In the genomic region with DNA sequence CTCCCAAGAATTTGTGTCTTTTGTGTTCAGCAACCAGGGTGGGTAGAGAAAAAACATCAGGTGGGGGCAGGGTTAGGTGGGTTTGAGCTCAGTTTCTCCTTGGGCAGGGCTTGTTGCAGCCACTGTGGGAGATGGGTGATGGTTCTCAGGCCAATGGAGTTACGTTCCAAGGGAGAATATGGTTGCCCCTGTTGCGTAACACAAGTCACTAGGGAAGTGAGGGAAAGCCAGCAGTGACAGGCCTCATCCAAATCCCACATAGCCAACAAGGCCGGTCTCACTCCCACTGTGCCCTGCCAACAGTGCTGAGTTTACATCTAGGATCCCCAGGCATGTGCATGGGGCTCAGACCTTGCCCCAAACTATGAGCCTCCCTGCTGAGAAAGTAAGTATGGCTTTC, we compare ENCODE assay signal across 26 cellular contexts. TPM values are rescaled to one million over a fixed set of nuclear protein-coding genes. Genes with fewer than 3 reads are reported as not detected.
A peak's percentile ranks its signal among the peaks of the same experiment; 100 is the strongest.
DNase-seq lines count a peak whose midpoint lies in the region; FAIRE-seq and TF ChIP-seq lines count a peak whose summit lies in the region.
"Had no signal": no experiment of that assay in that cellular context is flagged by ENCODE, and none has a peak within 500 bp of the region (broad histone marks: within the 10 kb centered on the region; RNA-seq: fewer than 3 reads in every experiment).

No MANE protein-coding gene starts in this region.

- H3K9me3 Mint-ChIP-seq in H9 = peaks cover 35 to 43% of the 10 kb centered on the region in 2 experiments

- H2BK120ac ChIP-seq in H9 (ENCODE audit: low read depth, low read length, poor library complexity, severe bottlenecking) (no peak overlapping the region), H1 (replicated peaks; ENCODE audit: low read depth, low read length) (no peak overlapping the region), mesendoderm (ENCODE audit: low read depth, low read length) (no peak overlapping the region)

- H3K9me3 ChIP-seq in H9 (ENCODE audit: control insufficient read depth, low read depth, low read length) (no peaks in the 10 kb centered on the region), H1 (ENCODE audit: insufficient read depth in 2 of 2, low read depth in 1 of 2, low read length in 1 of 2) (peaks cover 16 to 21% of the 10 kb centered on the region in 2 experiments)
- H3K9me3 ChIP-seq: BE2C had no signal

- H3K9ac ChIP-seq in H9 (ENCODE audit: extremely low read depth, insufficient read length, low read length) (no peak overlapping the region), H1 (replicated peaks in 1 of 4; ENCODE audit: extremely low read depth in 1 of 4, low read depth in 3 of 4, low read length in 3 of 4) (no peak overlapping the region), mesendoderm (ENCODE audit: low read length) (no peak overlapping the region)
- H3K9ac ChIP-seq: BLaER1 treated with 17β-estradiol and CSF1 and Interleukin-3, amounts not matched to agents 10 nM and 100 nM; GM23248 had no signal

- no peak for TF ChIP-seq EP300 in Ishikawa (IDR thresholded peaks at IDR 0.05; ENCODE audit: borderline replicate concordance)
- no peak for TF ChIP-seq EP300 in H1 (IDR thresholded peaks at IDR 0.05; ENCODE audit: borderline replicate concordance in 1 of 2, low read depth in 2 of 2, low read length in 2 of 2)

- no CpG with 5 or more reads among the region's 3 CpGs for WGBS in H9 (ENCODE audit: extremely low coverage, insufficient read length, low lambda C conversion rate)
- WGBS in H1 (ENCODE audit: extremely low coverage in 1 of 2, insufficient coverage in 1 of 2, insufficient read length in 1 of 2, insufficient replicate concordance in 2 of 2, low coverage in 1 of 2, low lambda C conversion rate in 2 of 2, missing lambda C conversion rate in 1 of 2), 2 experiments = 69% methylated on average over 3 of the region's 3 CpGs; no CpG with 5 or more reads in 1 of the 2 experiments
- no CpG with 5 or more reads among the region's 3 CpGs for WGBS in mesendoderm (ENCODE audit: extremely low coverage, insufficient coverage, low lambda C conversion rate)

- no peaks in the 10 kb centered on the region for H3K36me3 ChIP-seq in H1 (ENCODE audit: control insufficient read depth in 2 of 4, insufficient read depth in 4 of 4, low read length in 3 of 4)
- no peaks in the 10 kb centered on the region for H3K36me3 ChIP-seq in mesendoderm (ENCODE audit: control insufficient read depth, insufficient read depth, low read length)
- H3K36me3 ChIP-seq: BE2C; BLaER1 treated with 17β-estradiol and CSF1 and Interleukin-3, amounts not matched to agents 10 nM and 100 nM; HAP-1 had no signal

- no peak overlapping the region for H3K18ac ChIP-seq in H9 (ENCODE audit: insufficient read length, low read depth, low read length)
- no peak overlapping the region for H3K18ac ChIP-seq in H1 (ENCODE audit: extremely low read depth, low read length)
- no peak overlapping the region for H3K18ac ChIP-seq in mesendoderm (ENCODE audit: low read length)

- no peak overlapping the region for H4K91ac ChIP-seq in H9 (ENCODE audit: insufficient read length, low read depth, low read length)
- no peak overlapping the region for H4K91ac ChIP-seq in H1 (replicated peaks; ENCODE audit: insufficient read length, low read length)

- H2AK5ac ChIP-seq in H9 (ENCODE audit: insufficient read length, low read length) = no peak overlapping the region
- H2AK5ac ChIP-seq in H1 (ENCODE audit: low read depth, low read length) = no peak overlapping the region
- no peak overlapping the region for H2AK5ac ChIP-seq in mesendoderm (ENCODE audit: low read length)

- H2BK12ac ChIP-seq in H9 (ENCODE audit: insufficient read length, low read depth, low read length) (no peak overlapping the region), H1 (ENCODE audit: low read depth, low read length) (no peak overlapping the region)

- H3K27me3 Mint-ChIP-seq in H9 (ENCODE audit: low read depth) = no peaks in the 10 kb centered on the region; the same call in 1 of the 2 replicates

- no peak for FAIRE-seq in H1 (lab: Jason Lieb, UNC)
- FAIRE-seq: A549, D721Med, GM12878, GM19239 had no signal

- H4K20me1 ChIP-seq in H9 (ENCODE audit: control insufficient read depth, insufficient read depth, insufficient read length) (no peaks in the 10 kb centered on the region), H1 (replicated peaks in 1 of 2; ENCODE audit: control insufficient read depth in 1 of 2, insufficient read depth in 2 of 2, low read length in 2 of 2) (no peaks in the 10 kb centered on the region)
- H4K20me1 ChIP-seq: BLaER1 treated with 17β-estradiol and CSF1 and Interleukin-3, amounts not matched to agents 10 nM and 100 nM had no signal

- H3K27me3 ChIP-seq in H9 (ENCODE audit: insufficient read depth, low read length) (no peaks in the 10 kb centered on the region), H1 (replicated peaks in 1 of 4; ENCODE audit: control insufficient read depth in 3 of 4, extremely low read depth in 1 of 4, insufficient read depth in 3 of 4, low read length in 3 of 4) (no peaks in the 10 kb centered on the region), mesendoderm (ENCODE audit: insufficient read depth, low read length, poor library complexity) (no peaks in the 10 kb centered on the region)
- H3K27me3 ChIP-seq: BE2C; BLaER1 treated with 17β-estradiol and CSF1 and Interleukin-3, amounts not matched to agents 10 nM and 100 nM had no signal

- no peaks in the 10 kb centered on the region for H3K4me1 ChIP-seq in H9 (ENCODE audit: insufficient read depth, low read length)
- H3K4me1 ChIP-seq in H1 (replicated peaks in 1 of 4; ENCODE audit: control insufficient read depth in 3 of 4, insufficient read depth in 4 of 4, low read length in 3 of 4) = no peaks in the 10 kb centered on the region
- no peaks in the 10 kb centered on the region for H3K4me1 ChIP-seq in mesendoderm (ENCODE audit: control insufficient read depth, low read depth, low read length)
- H3K4me1 ChIP-seq: A549; BE2C; BLaER1 treated with 17β-estradiol and CSF1 and Interleukin-3, amounts not matched to agents 10 nM and 100 nM; HAP-1 had no signal

- no peak overlapping the region for H2AFZ ChIP-seq in H9 (ENCODE audit: low read length)
- H2AFZ ChIP-seq in H1 (ENCODE audit: low read length) = no peak overlapping the region
- H2AFZ ChIP-seq: GM23248 had no signal

- H2BK20ac ChIP-seq in H9 (ENCODE audit: low read depth, low read length, poor library complexity, severe bottlenecking) (no peak overlapping the region), H1 (ENCODE audit: low read length) (no peak overlapping the region)

- H3K27ac ChIP-seq in H9 (ENCODE audit: insufficient read length, low read depth, low read length) = no peak overlapping the region
- no peak overlapping the region for H3K27ac ChIP-seq in H1 (ENCODE audit: low read depth, low read length)
- no peak overlapping the region for H3K27ac ChIP-seq in mesendoderm (ENCODE audit: low read depth, low read length)
- H3K27ac ChIP-seq: A549; BLaER1 treated with 17β-estradiol and CSF1 and Interleukin-3, amounts not matched to agents 10 nM and 100 nM; GM23248 had no signal

- no peak for TF ChIP-seq RAD21 in Ishikawa (IDR thresholded peaks at IDR 0.05; ENCODE audit: low read depth)
- no peak for TF ChIP-seq RAD21 in H1 (IDR thresholded peaks at IDR 0.05 in 1 of 2, conservative IDR thresholded peaks at IDR 0.05 in 1 of 2; ENCODE audit: low read depth in 2 of 2, low read length in 2 of 2)

- H3K23me2 ChIP-seq in H9 (ENCODE audit: insufficient read length, low read depth, low read length, poor library complexity, severe bottlenecking) (no peaks in the 10 kb centered on the region), H1 (ENCODE audit: low read depth, low read length) (no peaks in the 10 kb centered on the region)

- no peak overlapping the region; a peak in 1 of 7 replicates for H3K27ac Mint-ChIP-seq in H9
- H3K27ac Mint-ChIP-seq: CD4-positive, alpha-beta T cell; HFFc6 had no signal

- H3K14ac ChIP-seq in H9 (ENCODE audit: insufficient read depth, low read length) (no peak overlapping the region), H1 (ENCODE audit: insufficient read length) (no peak overlapping the region)

- no peak overlapping the region for H3K4ac ChIP-seq in H9 (ENCODE audit: low read depth, low read length)
- no peak overlapping the region for H3K4ac ChIP-seq in H1 (replicated peaks; ENCODE audit: insufficient read length, low read depth, low read length)
- H3K4ac ChIP-seq in mesendoderm (ENCODE audit: low read depth, low read length) = no peak overlapping the region

- TF ChIP-seq CTCF in H9 (conservative IDR thresholded peaks at IDR 0.05) (no peak), H1 (IDR thresholded peaks at IDR 0.05; ENCODE audit: control extremely low read depth in 1 of 3, insufficient read depth in 1 of 3, low read depth in 1 of 3, low read length in 3 of 3) (no peak)

- H3K79me1 ChIP-seq in H9 (ENCODE audit: insufficient read depth, low read depth, low read length, poor library complexity, severe bottlenecking) = no peaks in the 10 kb centered on the region
- H3K79me1 ChIP-seq in H1 (ENCODE audit: low read depth, low read length) = no peaks in the 10 kb centered on the region
- H3K79me1 ChIP-seq in mesendoderm (ENCODE audit: low read length) = no peaks in the 10 kb centered on the region

- H3K4me2 ChIP-seq in H9 (ENCODE audit: insufficient read depth, insufficient read length, low read length) = no peak overlapping the region
- no peak overlapping the region for H3K4me2 ChIP-seq in H1 (ENCODE audit: insufficient read depth in 1 of 2, low read depth in 2 of 2, low read length in 2 of 2)
- H3K4me2 ChIP-seq in mesendoderm (ENCODE audit: low read length) = no peak overlapping the region
- H3K4me2 ChIP-seq: A549; BLaER1 treated with 17β-estradiol and CSF1 and Interleukin-3, amounts not matched to agents 10 nM and 100 nM had no signal

- POLR2A ChIA-PET in H1 (lab: Charles Lee; ENCODE audit: partially characterized antibody) = no interaction called here

- H3K56ac ChIP-seq in H9 (ENCODE audit: insufficient read length, low read depth, low read length) (no peak overlapping the region), H1 (replicated peaks; ENCODE audit: insufficient read length, low read depth, low read length) (no peak overlapping the region), mesendoderm (ENCODE audit: low read length) (no peak overlapping the region)

- no peak for TF ChIP-seq POLR2A in H1 (IDR thresholded peaks at IDR 0.05; ENCODE audit: control extremely low read depth in 1 of 2, low read depth in 2 of 2, low read length in 2 of 2)

- H3K23ac ChIP-seq in H9 (ENCODE audit: insufficient read length, low read depth, low read length) = no peak overlapping the region
- H3K23ac ChIP-seq in H1 (ENCODE audit: insufficient read length) = no peak overlapping the region
- H3K23ac ChIP-seq in mesendoderm (ENCODE audit: low read length) = no peak overlapping the region

- H3K79me2 ChIP-seq in H9 (ENCODE audit: insufficient read depth, low read length) (no peaks in the 10 kb centered on the region), H1 (ENCODE audit: control insufficient read depth in 1 of 2, insufficient read depth in 2 of 2, low read length in 2 of 2) (no peaks in the 10 kb centered on the region), mesendoderm (ENCODE audit: control insufficient read depth, insufficient read depth, low read length) (no peaks in the 10 kb centered on the region)

- peaks cover 1 to 28% (median 19%) of the 10 kb centered on the region in 3 experiments for H3K36me3 Mint-ChIP-seq in H9 (ENCODE audit: insufficient read depth in 1 of 3, low read depth in 3 of 3)
- H3K36me3 Mint-ChIP-seq: CD14-positive monocyte had no signal

- H2BK5ac ChIP-seq in H9 (ENCODE audit: insufficient read length, low read length) = no peak overlapping the region
- no peak overlapping the region for H2BK5ac ChIP-seq in H1 (ENCODE audit: low read depth, low read length)
- H2BK5ac ChIP-seq in mesendoderm (ENCODE audit: low read length) = no peak overlapping the region

- H4K5ac ChIP-seq in H9 (ENCODE audit: insufficient read length, low read depth, low read length) (no peak overlapping the region), H1 (ENCODE audit: insufficient read length, low read depth, low read length) (no peak overlapping the region), mesendoderm (ENCODE audit: low read length) (no peak overlapping the region)

- no peak overlapping the region for H3K4me3 ChIP-seq in H1 (ENCODE audit: extremely low read depth in 1 of 4, insufficient read depth in 2 of 4, low read depth in 3 of 4, low read length in 4 of 4)
- no peak overlapping the region for H3K4me3 ChIP-seq in mesendoderm (ENCODE audit: low read length)
- H3K4me3 ChIP-seq: A549; BLaER1 treated with 17β-estradiol and CSF1 and Interleukin-3, amounts not matched to agents 10 nM and 100 nM; GM12878; GM23248; HAP-1 had no signal

- no peak for DNase-seq in H9
- DNase-seq in H1 (ENCODE audit: low read depth in 1 of 2, low spot score in 2 of 2) = no peak
- DNase-seq in OCI-M2 (lab: John Stamatoyannopoulos, UW; ENCODE audit: unreplicated experiment) = no peak
- no peak for DNase-seq in activated CD4-positive, alpha-beta T cell treated with anti-CD3 and anti-CD28 coated beads, Interleukin-2, amount 50 U/mL, for 4 hours
- DNase-seq in mesendoderm = no peak
- DNase-seq: 8988T; ACHN; AML-193; BE2C; CD4-positive, alpha-beta T cell; CD8-positive, alpha-beta memory T cell; DMS 273 treated with DMSO at 0.1 percent for 48 hours; DMS79; EL; GDM1; GM23248; HFFc6 had no signal

- H3T11ph ChIP-seq in H9 (ENCODE audit: low read length) = no peak overlapping the region

- CTCF ChIA-PET in H1 (lab: Charles Lee; ENCODE audit: partially characterized antibody) = interaction anchor here (1.2 to 3.0 kb wide), 2 partner anchors 41 to 104 kb away, joined by 4 to 9 read pairs; no protein-coding TSS in a partner anchor

- no peak overlapping the region for H3K4me3 Mint-ChIP-seq in H9
- H3K4me3 Mint-ChIP-seq: CD14-positive monocyte; CD4-positive, alpha-beta T cell; CD8-positive, alpha-beta memory T cell; HFFc6 had no signal

- peak overlapping the region; percentile 28 for H4K8ac ChIP-seq in H9 (replicated peaks; ENCODE audit: insufficient read length, low read depth, low read length)
- no peak overlapping the region for H4K8ac ChIP-seq in H1 (ENCODE audit: extremely low read depth, insufficient read depth, low read length)
- no peak overlapping the region for H4K8ac ChIP-seq in mesendoderm (ENCODE audit: low read depth, low read length)

- no peaks in the 10 kb centered on the region for H3K4me1 Mint-ChIP-seq in H9
- H3K4me1 Mint-ChIP-seq: CD14-positive monocyte; CD8-positive, alpha-beta memory T cell had no signal

- no peak overlapping the region for H2BK15ac ChIP-seq in H9 (ENCODE audit: low read depth, low read length)
- H2BK15ac ChIP-seq in H1 (ENCODE audit: low read length) = no peak overlapping the region
- H2BK15ac ChIP-seq in mesendoderm (replicated peaks; ENCODE audit: low read depth) = no peak overlapping the region

RNA-seq across cellular contexts. Expression of a gene that starts 7.9 kb away (rescaled TPM):
- 2.7 and 3.0 TPM in 2 replicates for total RNA-seq in H9 (2021)
- total RNA-seq in H1 (2021; fragmentation: NEBNext Ultra II Directional; extraction: Animal tissue kit (Norgen Biotek cat#: 25700)) = 2.2 and 3.1 TPM in 2 replicates
- polyA plus RNA-seq in H1 (2011; rRNA removed) = 5.4 and 7.5 TPM in 2 replicates
- 5.3 TPM for polyA plus RNA-seq in H1 (2011; cell fraction: cytosol; rRNA removed)
- polyA plus RNA-seq in H1 (2011; cell fraction: nucleus; rRNA removed) = 14.7 TPM
- polyA plus RNA-seq in H1 (2012, experiment 1 of 2) = 2.4 to 3.1 TPM (median 3.0 TPM) in 4 replicates
- 0.21 TPM for polyA plus RNA-seq in H1 (2012, experiment 2 of 2)
- polyA plus RNA-seq in H1 (2013, experiment 1 of 2) = 3.2 TPM
- polyA plus RNA-seq in H1 (2013, experiment 2 of 2) = 2.5 TPM
- polyA minus RNA-seq in H1 (2011; rRNA and poly(A)+ RNA removed) = 4.8 and 7.4 TPM in 2 replicates
- polyA minus RNA-seq in H1 (2011; cell fraction: cytosol; rRNA and poly(A)+ RNA removed) = 1.2 TPM
- polyA minus RNA-seq in H1 (2011; cell fraction: nucleus; rRNA and poly(A)+ RNA removed) = 6.4 TPM
- polyA plus RNA-seq in mesendoderm (2013, experiment 1 of 2) = 0.66 TPM
- 1.1 TPM for polyA plus RNA-seq in mesendoderm (2013, experiment 2 of 2)
- total RNA-seq: CD4-positive, alpha-beta T cell; CD8-positive, alpha-beta memory T cell had no signal
- polyA plus RNA-seq: CD14-positive monocyte; CD8-positive, alpha-beta memory T cell had no signal

RNA-seq across cellular contexts. Expression of a gene that starts 50.8 kb away (rescaled TPM):
- total RNA-seq in H9 (2021) = 4.5 and 4.9 TPM in 2 replicates
- total RNA-seq in H1 (2021; fragmentation: NEBNext Ultra II Directional; extraction: Animal tissue kit (Norgen Biotek cat#: 25700)) = 3.3 and 3.9 TPM in 2 replicates
- 0.92 and 1.5 TPM in 2 replicates for polyA plus RNA-seq in H1 (2011; rRNA removed)
- polyA plus RNA-seq in H1 (2011; cell fraction: cytosol; rRNA removed) = 1.0 TPM
- 1.1 TPM for polyA plus RNA-seq in H1 (2011; cell fraction: nucleus; rRNA removed)
- 2.2 to 3.1 TPM (median 2.3 TPM) in 4 replicates for polyA plus RNA-seq in H1 (2012, experiment 1 of 2)
- polyA plus RNA-seq in H1 (2012, experiment 2 of 2) = 0.72 TPM
- polyA plus RNA-seq in H1 (2013, experiment 1 of 2) = 4.2 TPM
- polyA plus RNA-seq in H1 (2013, experiment 2 of 2) = 4.4 TPM
- 1.8 and 2.1 TPM in 2 replicates for polyA minus RNA-seq in H1 (2011; rRNA and poly(A)+ RNA removed)
- 2.5 TPM for polyA minus RNA-seq in H1 (2011; cell fraction: cytosol; rRNA and poly(A)+ RNA removed)
- polyA minus RNA-seq in H1 (2011; cell fraction: nucleus; rRNA and poly(A)+ RNA removed) = 2.0 TPM
- 3.1 TPM for polyA plus RNA-seq in mesendoderm (2013, experiment 1 of 2)
- 3.6 TPM for polyA plus RNA-seq in mesendoderm (2013, experiment 2 of 2)
- total RNA-seq: CD4-positive, alpha-beta T cell; CD8-positive, alpha-beta memory T cell; H4 had no signal
- polyA plus RNA-seq: CD14-positive monocyte; CD8-positive, alpha-beta memory T cell had no signal
